ENCODE assay signal across 8 cellular contexts in genomic region chr14:58243790-58244555, GRCh38. TPM values are rescaled to one million over a fixed set of nuclear protein-coding genes. Genes with fewer than 3 reads are reported as not detected.
DNase-seq lines count a peak whose midpoint lies in the region; TF ChIP-seq lines count a peak whose summit lies in the region.

No MANE protein-coding gene starts in this region.

- no peak overlapping the region for H2BK15ac ChIP-seq in neuronal stem cell (ENCODE audit: low read length)

- WGBS in neuronal stem cell (ENCODE audit: extremely low coverage in 2 of 2, insufficient read length in 2 of 2, insufficient replicate concordance in 1 of 2), 2 donors, result no CpG with 5 or more reads among the region's 16 CpGs

- no peaks in the 10 kb centered on the region for H3K27me3 ChIP-seq in Karpas-422 (ENCODE audit: low read length)
- H3K27me3 ChIP-seq in SU-DHL-6 (ENCODE audit: low read length), result no peaks in the 10 kb centered on the region
- H3K27me3 ChIP-seq in fibroblast of lung (ENCODE audit: control insufficient read depth, insufficient read depth, low read length), result no peaks in the 10 kb centered on the region
- H3K27me3 ChIP-seq in neuronal stem cell (ENCODE audit: control insufficient read depth in 3 of 3, insufficient read depth in 3 of 3, low read depth in 1 of 3, low read length in 3 of 3), result no peaks in the 10 kb centered on the region

- H3K18ac ChIP-seq in neuronal stem cell (ENCODE audit: low read length), result no peak overlapping the region

- no peak overlapping the region for H2AK5ac ChIP-seq in neuronal stem cell (ENCODE audit: low read depth, low read length)

- no peaks in the 10 kb centered on the region for H3K9me2 ChIP-seq in Karpas-422 (replicated peaks; ENCODE audit: insufficient read depth, low read length)
- no peaks in the 10 kb centered on the region for H3K9me2 ChIP-seq in SU-DHL-6 (replicated peaks; ENCODE audit: insufficient read depth, low read length)

- TF ChIP-seq CTCF in SU-DHL-6 (IDR thresholded peaks at IDR 0.05; ENCODE audit: insufficient read depth, low read length, poor library complexity, severe bottlenecking) (no peak), fibroblast of lung (conservative IDR thresholded peaks at IDR 0.05 in 1 of 2, IDR thresholded peaks at IDR 0.05 in 1 of 2; ENCODE audit: low read depth in 1 of 2, low read length in 2 of 2) (no peak)

- H3K9me3 ChIP-seq in Karpas-422 (ENCODE audit: low read length), result no peaks in the 10 kb centered on the region
- H3K9me3 ChIP-seq in SU-DHL-6 (ENCODE audit: insufficient read depth, low read length), result no peaks in the 10 kb centered on the region
- no peaks in the 10 kb centered on the region for H3K9me3 ChIP-seq in fibroblast of lung (ENCODE audit: control insufficient read depth, insufficient read depth, low read depth, low read length)
- H3K9me3 ChIP-seq in neuronal stem cell (replicated peaks in 1 of 2; ENCODE audit: control insufficient read depth in 2 of 2, insufficient read depth in 1 of 2, low read depth in 1 of 2, low read length in 2 of 2), result no peaks in the 10 kb centered on the region

- H3K4me1 ChIP-seq in Karpas-422 (ENCODE audit: low read length), result peaks cover 41% of the 10 kb centered on the region
- H3K4me1 ChIP-seq in fibroblast of lung (ENCODE audit: control insufficient read depth, extremely low read depth, insufficient read depth, low read length), result no peaks in the 10 kb centered on the region
- peaks cover under 1 to 11% of the 10 kb centered on the region in 2 donors for H3K4me1 ChIP-seq in neuronal stem cell (ENCODE audit: control insufficient read depth in 2 of 2, insufficient read depth in 1 of 2, low read depth in 1 of 2, low read length in 2 of 2)

- H3K79me2 ChIP-seq in Karpas-422 (ENCODE audit: low read length), result peaks cover 43% of the 10 kb centered on the region
- peaks cover 42% of the 10 kb centered on the region for H3K79me2 ChIP-seq in SU-DHL-6 (ENCODE audit: insufficient read depth, low read length)
- peaks cover 43% of the 10 kb centered on the region for H3K79me2 ChIP-seq in fibroblast of lung (ENCODE audit: control insufficient read depth, insufficient read depth, low read length)

- peaks cover 16% of the 10 kb centered on the region for H4K20me1 ChIP-seq in Karpas-422 (ENCODE audit: insufficient read depth, low read depth, low read length)
- peaks cover 5% of the 10 kb centered on the region; the same call in 1 of the 2 replicates for H4K20me1 ChIP-seq in SU-DHL-6 (ENCODE audit: low read depth, low read length)
- H4K20me1 ChIP-seq in fibroblast of lung (ENCODE audit: control insufficient read depth, extremely low read depth, insufficient read depth, low read length), result no peaks in the 10 kb centered on the region

- H3K23ac ChIP-seq in neuronal stem cell (ENCODE audit: low read depth, low read length, poor library complexity), result no peak overlapping the region

- H2BK5ac ChIP-seq in neuronal stem cell (ENCODE audit: low read length), result no peak overlapping the region

- H3K14ac ChIP-seq in neuronal stem cell (ENCODE audit: low read length), result no peak overlapping the region

- H3K27ac ChIP-seq in Karpas-422 (ENCODE audit: low read length) (peak overlapping the region; percentile 80), SU-DHL-6 (ENCODE audit: low read depth, low read length) (peak overlapping the region; percentile 78), fibroblast of lung (ENCODE audit: insufficient read depth, low read length) (peak overlapping the region; percentile 52), neuronal stem cell (replicated peaks; ENCODE audit: low read length) (no peak overlapping the region)

- H4K91ac ChIP-seq in neuronal stem cell (ENCODE audit: low read depth, low read length, poor library complexity), result no peak overlapping the region

- H3K36me3 ChIP-seq in Karpas-422 (ENCODE audit: insufficient read depth, low read length) (peaks cover 13% of the 10 kb centered on the region; the same call in 1 of the 2 replicates), SU-DHL-6 (ENCODE audit: low read length) (0 out of 2 replicates have a peak, but pooled peaks cover 2% of the 10 kb centered on the region), fibroblast of lung (ENCODE audit: control insufficient read depth, insufficient read depth, low read length) (no peaks in the 10 kb centered on the region), neuronal stem cell (replicated peaks in 1 of 2; ENCODE audit: control insufficient read depth in 2 of 2, insufficient read depth in 2 of 2, low read length in 2 of 2) (peaks cover 0 to 24% of the 10 kb centered on the region in 2 donors)

- H3K4ac ChIP-seq in neuronal stem cell (ENCODE audit: low read length), result no peak overlapping the region

- H2AFZ ChIP-seq in Karpas-422 (ENCODE audit: low read length), result no peak overlapping the region
- peak overlapping the region; percentile 80 for H2AFZ ChIP-seq in SU-DHL-6 (ENCODE audit: low read depth, low read length, severe bottlenecking)
- H2AFZ ChIP-seq in fibroblast of lung (ENCODE audit: low read length), result peak overlapping the region; percentile 58
- peak overlapping the region; percentile 79 for H2AFZ ChIP-seq in neuronal stem cell (ENCODE audit: low read length)

- DNase-seq in NCI-H1694 treated with DMSO at 0.1 percent for 48 hours (lab: John Stamatoyannopoulos, UW) (peak; percentile 47), NCI-H1694 (lab: John Stamatoyannopoulos, UW) (no peak), H4 (ENCODE audit: low spot score) (peak; percentile 17), Karpas-422 (peak; percentile 75), fibroblast of lung (ENCODE audit: low read depth in 2 of 2) (peak in 1 of 2 donors; percentile 24), neuronal stem cell (ENCODE audit: low spot score) (no peak)
- no peak for DNase-seq in stimulated activated CD4-positive, alpha-beta T cell treated with anti-CD3 and anti-CD28 coated beads, Interleukin-2, amount 100 ng/mL, for 48 hours

- peak overlapping the region; percentile 64 for H3K9ac ChIP-seq in Karpas-422 (ENCODE audit: low read length)
- H3K9ac ChIP-seq in SU-DHL-6 (ENCODE audit: low read length), result peak overlapping the region; percentile 87
- peak overlapping the region; percentile 50 for H3K9ac ChIP-seq in fibroblast of lung (ENCODE audit: insufficient read depth, low read length)
- no peak overlapping the region for H3K9ac ChIP-seq in neuronal stem cell (ENCODE audit: low read depth, low read length, poor library complexity)

- H4K8ac ChIP-seq in neuronal stem cell (ENCODE audit: low read depth, low read length), result no peak overlapping the region

- H2BK12ac ChIP-seq in neuronal stem cell (ENCODE audit: low read length), result no peak overlapping the region

- peaks cover 2% of the 10 kb centered on the region for H3K79me1 ChIP-seq in neuronal stem cell (ENCODE audit: low read depth, low read length)

- no peak overlapping the region for H2BK120ac ChIP-seq in neuronal stem cell (ENCODE audit: low read depth, low read length)

- H3F3A ChIP-seq in SU-DHL-6 (ENCODE audit: insufficient read depth), result peaks cover 18% of the 10 kb centered on the region

- H3K4me2 ChIP-seq in Karpas-422 (ENCODE audit: low read depth, low read length, poor library complexity, severe bottlenecking), result peak overlapping the region; percentile 84
- peak overlapping the region; percentile 96 for H3K4me2 ChIP-seq in SU-DHL-6 (ENCODE audit: low read depth, low read length, poor library complexity, severe bottlenecking)
- peak overlapping the region; percentile 74 for H3K4me2 ChIP-seq in fibroblast of lung (ENCODE audit: extremely low read depth, insufficient read depth, low read length)
- H3K4me2 ChIP-seq in neuronal stem cell (ENCODE audit: insufficient read depth, low read length, poor library complexity, severe bottlenecking), result peak overlapping the region; percentile 51

- H3K4me3 ChIP-seq in Karpas-422 (ENCODE audit: low read length) (peak overlapping the region; percentile 65), SU-DHL-6 (ENCODE audit: insufficient read depth, low read length, poor library complexity, severe bottlenecking) (peak overlapping the region; percentile 89), fibroblast of lung (replicated peaks in 1 of 4; ENCODE audit: control extremely low read depth in 1 of 4, insufficient read depth in 1 of 4, low read depth in 3 of 4, low read length in 4 of 4) (peak overlapping the region; percentile 53 to 100 (median 90)), neuronal stem cell (ENCODE audit: low read length in 2 of 2) (peak overlapping the region; percentile 83 to 90)

RNA-seq across cellular contexts. Expression of gene PSMA3, which starts 0.7 kb away (rescaled TPM):
- total RNA-seq in H4 (2014; rRNA removed; shearing (Covaris generic)), result 184 and 292 TPM in 2 replicates
- 121 and 169 TPM in 2 replicates for total RNA-seq in Karpas-422 (2014; rRNA removed; shearing (Covaris generic); ENCODE audit: low replicate concordance)
- 80.1 and 81.4 TPM in 2 replicates for total RNA-seq in fibroblast of lung
- polyA plus RNA-seq in fibroblast of lung, result 279 and 299 TPM in 2 replicates
- 166 and 184 TPM in 2 replicates for polyA plus RNA-seq in fibroblast of lung (2012)
- polyA minus RNA-seq in fibroblast of lung (ENCODE audit: low replicate concordance), result 62.1 and 65.7 TPM in 2 replicates
- polyA plus RNA-seq in neuronal stem cell (2013, experiment 1 of 2), result 395 TPM
- 386 TPM for polyA plus RNA-seq in neuronal stem cell (2013, experiment 2 of 2)

RNA-seq across cellular contexts. Expression of gene ACTR10, which starts 44.0 kb away (rescaled TPM):
- total RNA-seq in H4 (2014; rRNA removed; shearing (Covaris generic)), result 81.2 and 87.7 TPM in 2 replicates
- 66.7 and 153 TPM in 2 replicates for total RNA-seq in Karpas-422 (2014; rRNA removed; shearing (Covaris generic); ENCODE audit: low replicate concordance)
- total RNA-seq in fibroblast of lung, result 43.1 and 50.7 TPM in 2 replicates
- polyA plus RNA-seq in fibroblast of lung, result 91.2 and 121 TPM in 2 replicates
- 64.6 and 86.4 TPM in 2 replicates for polyA plus RNA-seq in fibroblast of lung (2012)
- 3.4 and 12.2 TPM in 2 replicates for polyA minus RNA-seq in fibroblast of lung (ENCODE audit: low replicate concordance)
- polyA plus RNA-seq in neuronal stem cell (2013, experiment 1 of 2), result 33.9 TPM
- 32.7 TPM for polyA plus RNA-seq in neuronal stem cell (2013, experiment 2 of 2)

RNA-seq across cellular contexts. Expression of gene ARID4A, which starts 54.4 kb away (rescaled TPM):
- total RNA-seq in H4 (2014; rRNA removed; shearing (Covaris generic)), result 2.3 and 3.9 TPM in 2 replicates
- total RNA-seq in Karpas-422 (2014; rRNA removed; shearing (Covaris generic); ENCODE audit: low replicate concordance), result 36.3 and 37.9 TPM in 2 replicates
- total RNA-seq in fibroblast of lung, result 10.3 and 12.1 TPM in 2 replicates
- polyA plus RNA-seq in fibroblast of lung, result 7.2 and 12.2 TPM in 2 replicates
- polyA plus RNA-seq in fibroblast of lung (2012), result 6.5 and 10.0 TPM in 2 replicates
- polyA minus RNA-seq in fibroblast of lung (ENCODE audit: low replicate concordance), result 0.75 TPM in 1 of 2 replicates, not detected in the other
- polyA plus RNA-seq in neuronal stem cell (2013, experiment 1 of 2), result 24.6 TPM
- 24.5 TPM for polyA plus RNA-seq in neuronal stem cell (2013, experiment 2 of 2)

Comparison
In these comparisons a context has a peak if more than half of its experiments do, and no peak if none do; other contexts are left out.
1. DNase-seq: peak in NCI-H1694 treated with DMSO at 0.1 percent for 48 hours (single experiment), H4 (single experiment) and Karpas-422 (single experiment); none in NCI-H1694 (single experiment), neuronal stem cell (single experiment) and stimulated activated CD4-positive, alpha-beta T cell treated with anti-CD3 and anti-CD28 coated beads, Interleukin-2, amount 100 ng/mL, for 48 hours (0 of 2).
2. Peak in every context shown above with its lines, with median percentiles within 50 percentile points of each other: H3K4me2 ChIP-seq and H3K4me3 ChIP-seq.